Comparison of ENCODE assay signal across 10 cellular contexts in the genomic region with DNA sequence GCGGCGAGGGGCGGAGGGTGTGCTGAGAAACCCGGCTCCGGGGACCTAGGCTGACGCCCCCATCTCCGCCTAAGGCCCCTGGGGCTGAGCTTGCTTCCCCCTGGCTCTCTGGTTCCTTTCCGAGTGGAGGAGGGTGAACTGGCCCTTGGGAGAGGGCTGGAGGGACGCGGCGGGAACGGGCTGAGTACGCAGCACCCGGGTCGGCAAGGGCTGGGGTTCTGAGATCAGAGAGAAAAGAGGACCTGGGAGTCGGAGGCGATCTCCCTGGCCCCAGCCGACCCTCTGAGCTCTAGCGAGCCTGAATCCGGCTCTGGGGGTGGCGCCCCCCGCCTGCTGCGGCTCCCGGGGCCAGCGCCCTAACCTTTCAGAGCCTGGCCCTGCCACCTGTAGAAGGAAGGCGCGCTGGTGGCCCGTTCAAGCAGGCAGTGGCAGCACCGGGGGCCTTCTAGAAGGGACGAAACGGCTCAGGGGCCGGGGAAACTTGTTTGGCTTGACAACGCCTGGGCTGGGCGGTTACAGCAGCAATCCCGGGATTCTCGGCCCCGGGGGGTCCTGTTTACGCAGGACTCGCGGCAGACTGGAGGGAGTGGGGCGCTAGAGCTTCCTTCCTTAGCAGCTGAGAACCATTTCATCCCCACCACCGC.
DNase-seq lines count a peak whose midpoint lies in the region; ATAC-seq, FAIRE-seq and TF ChIP-seq lines count a peak whose summit lies in the region.
"Had no signal": no experiment of that assay in that cellular context is flagged by ENCODE, and none has a peak within 500 bp of the region (broad histone marks: within the 10 kb centered on the region; RNA-seq: fewer than 3 reads in every experiment).

No MANE protein-coding gene starts in this region.

- BruUV-seq in A673 (replicated peaks; lab: Mats Ljungman, UMichigan) (no TSS peak), mammary epithelial cell (replicated peaks; lab: Mats Ljungman, UMichigan) (no TSS peak)

- POLR2A ChIA-PET in A673 (lab: Charles Lee; ENCODE audit: low non-redundant PET), result no interaction called here

- H3K27me3 ChIP-seq in A673 (replicated peaks; ENCODE audit: insufficient read depth, low read depth, low read length, poor library complexity) (peaks cover 77% of the 10 kb centered on the region), H7 (ENCODE audit: control insufficient read depth, insufficient read depth, low read length) (peaks cover 64% of the 10 kb centered on the region), mammary epithelial cell (ENCODE audit: insufficient read depth, low read length) (peaks cover 25% of the 10 kb centered on the region)

- no peaks in the 10 kb centered on the region for H3K9me3 ChIP-seq in A673 (ENCODE audit: low read depth, low read length, poor library complexity, severe bottlenecking)
- H3K9me3 ChIP-seq in mammary epithelial cell (replicated peaks; ENCODE audit: insufficient read depth, low read length), result no peaks in the 10 kb centered on the region
- no peaks in the 10 kb centered on the region for H3K9me3 ChIP-seq in mesodermal cell (ENCODE audit: control insufficient read depth, low read length)
- H3K9me3 ChIP-seq: pancreas had no signal

- H3K36me3 ChIP-seq in A673 (ENCODE audit: insufficient read depth, low read length, poor library complexity, severe bottlenecking) (no peaks in the 10 kb centered on the region), H7 (replicated peaks; ENCODE audit: control insufficient read depth, insufficient read depth, low read length) (no peaks in the 10 kb centered on the region), mammary epithelial cell (ENCODE audit: insufficient read depth, low read length) (no peaks in the 10 kb centered on the region), mesodermal cell (ENCODE audit: control insufficient read depth, insufficient read depth, low read length) (no peaks in the 10 kb centered on the region)
- H3K36me3 ChIP-seq: pancreas had no signal

- dilution Hi-C loops in mammary epithelial cell (cut with HindIII; ENCODE audit: low sequenced_read_pairs), result no loop called here

- H2AFZ ChIP-seq in mammary epithelial cell (ENCODE audit: low read depth, low read length), result peak overlapping the region; percentile 67

- CTCF ChIA-PET in A673 (lab: Charles Lee) (interaction anchor here (0.6 to 3.8 kb wide), 4 partner anchors 17 to 353 kb away, joined by 3 to 44 read pairs (median 6); partner anchors contain the start of gene FOXD2), mammary epithelial cell (lab: Charles Lee; ENCODE audit: low non-redundant PET) (interaction anchor here (0.6 kb wide), 1 partner anchor 209 kb away, joined by 6 read pairs; no protein-coding TSS in a partner anchor)

- in situ Hi-C loops in mammary epithelial cell (cut with MboI; ENCODE audit: low sequenced_read_pairs in 2 of 2), result loop anchor here in 1 of 2 donors (25.0 kb wide), 1 partner anchor 521 kb away; the partner anchor contains the start of gene PDZK1IP1

- FAIRE-seq in GM19239 (lab: Jason Lieb, UNC), result no peak
- FAIRE-seq: pancreas had no signal

- peak overlapping the region; percentile 91 for H3K4me2 ChIP-seq in mammary epithelial cell (ENCODE audit: insufficient read depth, low read depth, low read length)

- no peak overlapping the region for H3K27ac Mint-ChIP-seq in T-helper 2 cell treated with Interferon-gamma antibody and Interleukin-4, amounts not matched to agents 5 μg/mL and 100 μg/mL, for 36 hours

- no peak overlapping the region for H3K27ac ChIP-seq in A673 (ENCODE audit: low read depth, low read length, poor library complexity, severe bottlenecking)
- H3K27ac ChIP-seq in mammary epithelial cell (ENCODE audit: insufficient read depth, low read depth, low read length), result no peak overlapping the region
- H3K27ac ChIP-seq in mesodermal cell (ENCODE audit: low read depth, low read length, severe bottlenecking), result no peak overlapping the region
- H3K27ac ChIP-seq: pancreas had no signal

- WGBS in mammary epithelial cell (ENCODE audit: low coverage, missing lambda C conversion rate), result 9% methylated on average over 11 of the region's 42 CpGs
- WGBS in mesodermal cell (ENCODE audit: insufficient coverage in 2 of 2), 2 experiments, result 1 to 3% methylated on average over 35 to 39 of the region's 42 CpGs

- H3K4me3 ChIP-seq in A673 (ENCODE audit: low read depth, low read length, poor library complexity, severe bottlenecking), result peak overlapping the region; percentile 34
- peak overlapping the region; percentile 52 for H3K4me3 ChIP-seq in H7 (ENCODE audit: insufficient read depth, low read depth, low read length)
- peak overlapping the region in 1 of 3 experiments; percentile 39 for H3K4me3 ChIP-seq in mammary epithelial cell (replicated peaks in 1 of 3; ENCODE audit: insufficient read depth in 1 of 3, low read depth in 2 of 3, low read length in 3 of 3)
- H3K4me3 ChIP-seq in mesodermal cell (ENCODE audit: extremely low read depth, insufficient read depth, low read length, poor library complexity, severe bottlenecking), result peak overlapping the region; percentile 36

- no peak for ATAC-seq in HG03439 (IDR thresholded peaks at IDR 0.05; ENCODE audit: unreplicated experiment)

- H3K27me3 Mint-ChIP-seq in T-helper 2 cell treated with Interferon-gamma antibody and Interleukin-4, amounts not matched to agents 5 μg/mL and 100 μg/mL, for 36 hours (ENCODE audit: low read depth), result peaks cover 69% of the 10 kb centered on the region

- intact Hi-C loops in A673 (cut with micrococcal nuclease; ENCODE audit: unreplicated experiment), result no loop called here
- intact Hi-C loops in mammary epithelial cell (cut with micrococcal nuclease), result no loop called here

- no peaks in the 10 kb centered on the region for H3K79me2 ChIP-seq in mammary epithelial cell (ENCODE audit: insufficient read depth, low read length)

- H3K4me1 ChIP-seq in A673 (ENCODE audit: insufficient read depth, low read length, poor library complexity, severe bottlenecking) (peaks cover 17% of the 10 kb centered on the region), mammary epithelial cell (ENCODE audit: insufficient read depth, low read length) (peaks cover 26% of the 10 kb centered on the region), mesodermal cell (ENCODE audit: control insufficient read depth, insufficient read depth, low read length, poor library complexity, severe bottlenecking) (no peaks in the 10 kb centered on the region)

- TF ChIP-seq CTCF in A673 (conservative IDR thresholded peaks at IDR 0.05; ENCODE audit: low read depth, low read length) (no peak), mammary epithelial cell (conservative IDR thresholded peaks at IDR 0.05 in 1 of 2, IDR thresholded peaks at IDR 0.05 in 1 of 2; ENCODE audit: extremely low read depth in 1 of 2, insufficient read depth in 1 of 2, low read depth in 1 of 2, low read length in 2 of 2) (no peak)

- peaks cover 2% of the 10 kb centered on the region for H3K4me1 Mint-ChIP-seq in T-helper 2 cell treated with Interferon-gamma antibody and Interleukin-4, amounts not matched to agents 5 μg/mL and 100 μg/mL, for 36 hours (ENCODE audit: low read depth)

- peaks cover 1% of the 10 kb centered on the region for H3K36me3 Mint-ChIP-seq in T-helper 2 cell treated with Interferon-gamma antibody and Interleukin-4, amounts not matched to agents 5 μg/mL and 100 μg/mL, for 36 hours (ENCODE audit: low read depth)

- no peaks in the 10 kb centered on the region for H4K20me1 ChIP-seq in mammary epithelial cell (ENCODE audit: insufficient read depth, low read length)

- no peaks in the 10 kb centered on the region for H3K9me3 Mint-ChIP-seq in T-helper 2 cell treated with Interferon-gamma antibody and Interleukin-4, amounts not matched to agents 5 μg/mL and 100 μg/mL, for 36 hours

- no peak overlapping the region for H3K9ac ChIP-seq in mammary epithelial cell (ENCODE audit: insufficient read depth, low read length)

- DNase-seq in A673 (ENCODE audit: low spot score) (peak; percentile 52), H7 (peak; percentile 93), mammary epithelial cell (no peak), inferior parietal cortex (ENCODE audit: extremely low spot score) (no peak), GM19239 (ENCODE audit: insufficient read length, low spot score) (no peak)
- no peak for DNase-seq in T-helper 2 cell treated with Interferon-gamma antibody and Interleukin-4, amounts not matched to agents 5 μg/mL and 100 μg/mL, for 36 hours (ENCODE audit: low spot score)
- DNase-seq: aorta had no signal

- no peak overlapping the region for H3K4me3 Mint-ChIP-seq in T-helper 2 cell treated with Interferon-gamma antibody and Interleukin-4, amounts not matched to agents 5 μg/mL and 100 μg/mL, for 36 hours

Comparison
In these comparisons a context has a peak if more than half of its experiments do, and no peak if none do; other contexts are left out.
1. DNase-seq: peak in A673 (single experiment) and H7 (single experiment); none in mammary epithelial cell (single experiment), T-helper 2 cell treated with Interferon-gamma antibody and Interleukin-4, amounts not matched to agents 5 μg/mL and 100 μg/mL, for 36 hours (single experiment), inferior parietal cortex (single experiment) and GM19239 (single experiment).